Comparison of ENCODE assay signal across 8 cellular contexts in genomic region chr16:11361751-11362742, GRCh38. TPM values are rescaled to one million over a fixed set of nuclear protein-coding genes. Genes with fewer than 3 reads are reported as not detected.
DNase-seq lines count a peak whose midpoint lies in the region; ATAC-seq, FAIRE-seq and TF ChIP-seq lines count a peak whose summit lies in the region.

No MANE protein-coding gene starts in this region.

- no peak overlapping the region for H3K9ac ChIP-seq in OCI-LY1 (ENCODE audit: low read length)
- H3K9ac ChIP-seq in H1 (replicated peaks in 1 of 4; ENCODE audit: extremely low read depth in 1 of 4, low read depth in 3 of 4, low read length in 3 of 4) = no peak overlapping the region

- H3F3A ChIP-seq in OCI-LY1 (ENCODE audit: insufficient read depth, low read length) = 0 out of 2 replicates have a peak, but pooled peaks cover 3% of the 10 kb centered on the region

- H3K4me3 ChIP-seq in OCI-LY1 (ENCODE audit: low read depth, low read length, poor library complexity, severe bottlenecking) (no peak overlapping the region), H1 (ENCODE audit: extremely low read depth in 1 of 4, insufficient read depth in 2 of 4, low read depth in 3 of 4, low read length in 4 of 4) (no peak overlapping the region)

- H4K20me1 ChIP-seq in OCI-LY1 (ENCODE audit: insufficient read depth, low read length) = no peaks in the 10 kb centered on the region
- H4K20me1 ChIP-seq in H1 (replicated peaks in 1 of 2; ENCODE audit: control insufficient read depth in 1 of 2, insufficient read depth in 2 of 2, low read length in 2 of 2) = no peaks in the 10 kb centered on the region

- no peaks in the 10 kb centered on the region for H3K23me2 ChIP-seq in H1 (ENCODE audit: low read depth, low read length)

- H3K14ac ChIP-seq in H1 (ENCODE audit: insufficient read length) = no peak overlapping the region

- no peak overlapping the region for H3K23ac ChIP-seq in H1 (ENCODE audit: insufficient read length)

- peak overlapping the region; percentile 60; the same call in 1 of the 2 replicates for H2BK12ac ChIP-seq in H1 (ENCODE audit: low read depth, low read length)

- peak overlapping the region; percentile 30; the same call in 1 of the 2 replicates for H3K4me2 ChIP-seq in OCI-LY1 (ENCODE audit: low read length)
- no peak overlapping the region for H3K4me2 ChIP-seq in H1 (ENCODE audit: insufficient read depth in 1 of 2, low read depth in 2 of 2, low read length in 2 of 2)

- H2BK15ac ChIP-seq in H1 (ENCODE audit: low read length) = peak overlapping the region; percentile 61; the same call in 1 of the 2 replicates

- no peak overlapping the region for H3K56ac ChIP-seq in H1 (replicated peaks; ENCODE audit: insufficient read length, low read depth, low read length)

- 88% methylated on average over 16 of the region's 17 CpGs; no CpG with 5 or more reads in 1 of the 2 experiments for WGBS in H1 (ENCODE audit: extremely low coverage in 1 of 2, insufficient coverage in 1 of 2, insufficient read length in 1 of 2, insufficient replicate concordance in 2 of 2, low coverage in 1 of 2, low lambda C conversion rate in 2 of 2, missing lambda C conversion rate in 1 of 2), 2 experiments

- TF ChIP-seq EP300 in H1 (IDR thresholded peaks at IDR 0.05; ENCODE audit: borderline replicate concordance in 1 of 2, low read depth in 2 of 2, low read length in 2 of 2) = no peak

- TF ChIP-seq RAD21 in H1 (IDR thresholded peaks at IDR 0.05 in 1 of 2, conservative IDR thresholded peaks at IDR 0.05 in 1 of 2; ENCODE audit: low read depth in 2 of 2, low read length in 2 of 2) = no peak

- H3K36me3 ChIP-seq in OCI-LY1 (ENCODE audit: insufficient read depth, low read length) (no peaks in the 10 kb centered on the region), H1 (ENCODE audit: control insufficient read depth in 2 of 4, insufficient read depth in 4 of 4, low read length in 3 of 4) (no peaks in the 10 kb centered on the region)

- no peak overlapping the region for H4K8ac ChIP-seq in H1 (ENCODE audit: extremely low read depth, insufficient read depth, low read length)

- H2BK120ac ChIP-seq in H1 (replicated peaks; ENCODE audit: low read depth, low read length) = peak overlapping the region; percentile 18

- no peak overlapping the region for H2AFZ ChIP-seq in OCI-LY1 (ENCODE audit: low read length)
- no peak overlapping the region for H2AFZ ChIP-seq in H1 (ENCODE audit: low read length)

- H2BK20ac ChIP-seq in H1 (ENCODE audit: low read length) = no peak overlapping the region

- FAIRE-seq in H1 (lab: Jason Lieb, UNC) = no peak

- H3K4me1 ChIP-seq in OCI-LY1 (ENCODE audit: insufficient read depth, low read length, severe bottlenecking) (peaks cover 24% of the 10 kb centered on the region), H1 (replicated peaks in 1 of 4; ENCODE audit: control insufficient read depth in 3 of 4, insufficient read depth in 4 of 4, low read length in 3 of 4) (peaks cover 0 to 2% (median 0%) of the 10 kb centered on the region in 4 experiments; a peak in 2 of 7 replicates)

- POLR2A ChIA-PET in H1 (lab: Charles Lee; ENCODE audit: partially characterized antibody) = interaction anchor here (1.0 to 1.3 kb wide), 3 partner anchors 107 to 114 kb away, joined by 3 to 4 read pairs (median 3); partner anchors contain the start of gene SOCS1

- H2AK5ac ChIP-seq in H1 (ENCODE audit: low read depth, low read length) = peak overlapping the region; percentile 30; the same call in 1 of the 2 replicates

- CTCF ChIA-PET in H1 (lab: Charles Lee; ENCODE audit: partially characterized antibody) = interaction anchor here (5.8 kb wide), 1 partner anchor 11 kb away, joined by 36 read pairs; no protein-coding TSS in a partner anchor

- peak; percentile 52 for ATAC-seq in GM21447 (IDR thresholded peaks at IDR 0.05; ENCODE audit: unreplicated experiment)
- ATAC-seq in HG03280 (IDR thresholded peaks at IDR 0.05; ENCODE audit: unreplicated experiment) = no peak
- ATAC-seq in GM19035 (IDR thresholded peaks at IDR 0.05; ENCODE audit: unreplicated experiment) = no peak

- H2BK5ac ChIP-seq in H1 (ENCODE audit: low read depth, low read length) = no peak overlapping the region; the same call in 1 of the 2 replicates

- H3K79me1 ChIP-seq in H1 (ENCODE audit: low read depth, low read length) = no peaks in the 10 kb centered on the region

- TF ChIP-seq POLR2A in H1 (IDR thresholded peaks at IDR 0.05; ENCODE audit: control extremely low read depth in 1 of 2, low read depth in 2 of 2, low read length in 2 of 2) = no peak

- H3K9me3 ChIP-seq in OCI-LY1 (ENCODE audit: low read length) = no peaks in the 10 kb centered on the region
- H3K9me3 ChIP-seq in H1 (ENCODE audit: insufficient read depth in 2 of 2, low read depth in 1 of 2, low read length in 1 of 2) = no peaks in the 10 kb centered on the region

- no peak overlapping the region for H3K18ac ChIP-seq in H1 (ENCODE audit: extremely low read depth, low read length)

- no peak overlapping the region for H3K4ac ChIP-seq in H1 (replicated peaks; ENCODE audit: insufficient read length, low read depth, low read length)

- H3K27me3 ChIP-seq in OCI-LY1 (ENCODE audit: insufficient read depth, low read length) (no peaks in the 10 kb centered on the region; the same call in 1 of the 2 replicates), H1 (replicated peaks in 1 of 4; ENCODE audit: control insufficient read depth in 3 of 4, extremely low read depth in 1 of 4, insufficient read depth in 3 of 4, low read length in 3 of 4) (no peaks in the 10 kb centered on the region)

- H3K9me2 ChIP-seq in OCI-LY1 (ENCODE audit: low read depth, low read length) = no peaks in the 10 kb centered on the region

- DNase-seq in CD1c-positive myeloid dendritic cell (ENCODE audit: extremely low spot score) (peak; percentile 92), H1 (ENCODE audit: low read depth in 1 of 2, low spot score in 2 of 2) (no peak), NCI-H510A treated with DMSO at 0.1 percent for 48 hours (lab: John Stamatoyannopoulos, UW) (no peak), AG20443 (ENCODE audit: low spot score) (no peak)

- no peak overlapping the region for H4K91ac ChIP-seq in H1 (replicated peaks; ENCODE audit: insufficient read length, low read length)

- no peak overlapping the region for H4K5ac ChIP-seq in H1 (ENCODE audit: insufficient read length, low read depth, low read length)

- TF ChIP-seq CTCF in OCI-LY1 (IDR thresholded peaks at IDR 0.05; ENCODE audit: low read length) = no peak
- no peak for TF ChIP-seq CTCF in H1 (IDR thresholded peaks at IDR 0.05; ENCODE audit: control extremely low read depth in 1 of 3, insufficient read depth in 1 of 3, low read depth in 1 of 3, low read length in 3 of 3)

- no peak overlapping the region for H3K27ac ChIP-seq in OCI-LY1 (ENCODE audit: low read depth, low read length, poor library complexity, severe bottlenecking)
- H3K27ac ChIP-seq in H1 (ENCODE audit: low read depth, low read length) = no peak overlapping the region

- H3K79me2 ChIP-seq in OCI-LY1 (ENCODE audit: insufficient read depth, low read length) (no peaks in the 10 kb centered on the region), H1 (ENCODE audit: control insufficient read depth in 1 of 2, insufficient read depth in 2 of 2, low read length in 2 of 2) (no peaks in the 10 kb centered on the region)

TF ChIP-seq in H1, 55 proteins besides CTCF, POLR2A, EP300 and RAD21:
- TF ChIP-seq ASH2L (IDR thresholded peaks at IDR 0.05; ENCODE audit: low read length) (no peak), TAF1 (IDR thresholded peaks at IDR 0.05; ENCODE audit: low read depth, low read length) (0 out of 2 replicates have a peak, but pooled peaks have one; percentile 7), KDM1A (IDR thresholded peaks at IDR 0.05; ENCODE audit: borderline replicate concordance, low read length) (no peak), RFX5 (IDR thresholded peaks at IDR 0.05; ENCODE audit: borderline replicate concordance, low read depth, low read length) (no peak)
TF ChIP-seq in H1: peak in this region for 1.

RNA-seq across cellular contexts. Expression of gene RMI2, which starts 16.8 kb away (rescaled TPM):
- 96.0 and 96.9 TPM in 2 replicates for total RNA-seq in H1 (2021; fragmentation: NEBNext Ultra II Directional; extraction: Animal tissue kit (Norgen Biotek cat#: 25700))
- polyA plus RNA-seq in H1 (2011; rRNA removed) = 47.9 and 58.2 TPM in 2 replicates
- polyA plus RNA-seq in H1 (2011; cell fraction: cytosol; rRNA removed) = 78.9 TPM
- 19.3 TPM for polyA plus RNA-seq in H1 (2011; cell fraction: nucleus; rRNA removed)
- polyA plus RNA-seq in H1 (2012, experiment 1 of 2) = 71.5 to 77.9 TPM (median 76.5 TPM) in 4 replicates
- polyA plus RNA-seq in H1 (2012, experiment 2 of 2) = 74.2 TPM
- 71.5 TPM for polyA plus RNA-seq in H1 (2013, experiment 1 of 2)
- polyA plus RNA-seq in H1 (2013, experiment 2 of 2) = 71.5 TPM
- polyA minus RNA-seq in H1 (2011; rRNA and poly(A)+ RNA removed) = 29.7 and 43.5 TPM in 2 replicates
- 27.9 TPM for polyA minus RNA-seq in H1 (2011; cell fraction: cytosol; rRNA and poly(A)+ RNA removed)
- 24.2 TPM for polyA minus RNA-seq in H1 (2011; cell fraction: nucleus; rRNA and poly(A)+ RNA removed)
